1 cellular context compared by ENCODE assay signal in the genomic region with DNA sequence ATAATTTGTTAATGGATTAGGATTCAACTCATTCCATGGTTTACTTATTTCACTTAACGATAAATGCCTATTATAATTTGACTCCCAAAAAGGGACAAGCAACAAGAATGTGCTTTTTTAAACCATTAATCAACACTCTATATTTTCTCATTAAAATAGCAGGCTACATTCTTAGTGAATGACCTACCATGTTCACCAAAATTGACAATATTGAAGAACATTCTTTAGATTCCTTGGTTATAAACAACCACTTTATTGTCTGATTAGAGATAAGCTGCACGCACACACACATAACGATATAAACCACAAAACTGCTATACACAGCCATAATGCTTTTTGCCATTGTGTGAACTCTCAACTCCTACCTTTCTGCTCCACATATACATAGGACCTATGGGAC.
TF ChIP-seq lines count a peak whose summit lies in the region.

No MANE protein-coding gene starts in this region.

TF ChIP-seq in GM23338, 12 proteins besides CTCF, POLR2A, EP300 and RAD21:
- TF ChIP-seq, protein P1, sequence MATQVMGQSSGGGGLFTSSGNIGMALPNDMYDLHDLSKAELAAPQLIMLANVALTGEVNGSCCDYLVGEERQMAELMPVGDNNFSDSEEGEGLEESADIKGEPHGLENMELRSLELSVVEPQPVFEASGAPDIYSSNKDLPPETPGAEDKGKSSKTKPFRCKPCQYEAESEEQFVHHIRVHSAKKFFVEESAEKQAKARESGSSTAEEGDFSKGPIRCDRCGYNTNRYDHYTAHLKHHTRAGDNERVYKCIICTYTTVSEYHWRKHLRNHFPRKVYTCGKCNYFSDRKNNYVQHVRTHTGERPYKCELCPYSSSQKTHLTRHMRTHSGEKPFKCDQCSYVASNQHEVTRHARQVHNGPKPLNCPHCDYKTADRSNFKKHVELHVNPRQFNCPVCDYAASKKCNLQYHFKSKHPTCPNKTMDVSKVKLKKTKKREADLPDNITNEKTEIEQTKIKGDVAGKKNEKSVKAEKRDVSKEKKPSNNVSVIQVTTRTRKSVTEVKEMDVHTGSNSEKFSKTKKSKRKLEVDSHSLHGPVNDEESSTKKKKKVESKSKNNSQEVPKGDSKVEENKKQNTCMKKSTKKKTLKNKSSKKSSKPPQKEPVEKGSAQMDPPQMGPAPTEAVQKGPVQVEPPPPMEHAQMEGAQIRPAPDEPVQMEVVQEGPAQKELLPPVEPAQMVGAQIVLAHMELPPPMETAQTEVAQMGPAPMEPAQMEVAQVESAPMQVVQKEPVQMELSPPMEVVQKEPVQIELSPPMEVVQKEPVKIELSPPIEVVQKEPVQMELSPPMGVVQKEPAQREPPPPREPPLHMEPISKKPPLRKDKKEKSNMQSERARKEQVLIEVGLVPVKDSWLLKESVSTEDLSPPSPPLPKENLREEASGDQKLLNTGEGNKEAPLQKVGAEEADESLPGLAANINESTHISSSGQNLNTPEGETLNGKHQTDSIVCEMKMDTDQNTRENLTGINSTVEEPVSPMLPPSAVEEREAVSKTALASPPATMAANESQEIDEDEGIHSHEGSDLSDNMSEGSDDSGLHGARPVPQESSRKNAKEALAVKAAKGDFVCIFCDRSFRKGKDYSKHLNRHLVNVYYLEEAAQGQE (IDR thresholded peaks at IDR 0.05; ENCODE audit: unreplicated experiment) = no peak
- TF ChIP-seq ETS1 (IDR thresholded peaks at IDR 0.05) (no peak), STAT1 (IDR thresholded peaks at IDR 0.05; ENCODE audit: unreplicated experiment) (no peak), ZNF114 (CRISPR knock-in tag; IDR thresholded peaks at IDR 0.05) (no peak), CREB1 (CRISPR knock-in tag; IDR thresholded peaks at IDR 0.05; ENCODE audit: low read depth) (no peak), POLR2AphosphoS5 (IDR thresholded peaks at IDR 0.05; ENCODE audit: low read depth) (no peak), EZH2 (IDR thresholded peaks at IDR 0.05; ENCODE audit: low read depth, unreplicated experiment) (no peak), EZH2phosphoT487 (IDR thresholded peaks at IDR 0.05; ENCODE audit: unreplicated experiment) (no peak), NANOG (IDR thresholded peaks at IDR 0.05; ENCODE audit: borderline replicate concordance) (no peak), JUNB (IDR thresholded peaks at IDR 0.05; ENCODE audit: unreplicated experiment) (no peak), ZNF331 (CRISPR knock-in tag; IDR thresholded peaks at IDR 0.05; ENCODE audit: low read depth) (no peak)
- TF ChIP-seq, protein P2, sequence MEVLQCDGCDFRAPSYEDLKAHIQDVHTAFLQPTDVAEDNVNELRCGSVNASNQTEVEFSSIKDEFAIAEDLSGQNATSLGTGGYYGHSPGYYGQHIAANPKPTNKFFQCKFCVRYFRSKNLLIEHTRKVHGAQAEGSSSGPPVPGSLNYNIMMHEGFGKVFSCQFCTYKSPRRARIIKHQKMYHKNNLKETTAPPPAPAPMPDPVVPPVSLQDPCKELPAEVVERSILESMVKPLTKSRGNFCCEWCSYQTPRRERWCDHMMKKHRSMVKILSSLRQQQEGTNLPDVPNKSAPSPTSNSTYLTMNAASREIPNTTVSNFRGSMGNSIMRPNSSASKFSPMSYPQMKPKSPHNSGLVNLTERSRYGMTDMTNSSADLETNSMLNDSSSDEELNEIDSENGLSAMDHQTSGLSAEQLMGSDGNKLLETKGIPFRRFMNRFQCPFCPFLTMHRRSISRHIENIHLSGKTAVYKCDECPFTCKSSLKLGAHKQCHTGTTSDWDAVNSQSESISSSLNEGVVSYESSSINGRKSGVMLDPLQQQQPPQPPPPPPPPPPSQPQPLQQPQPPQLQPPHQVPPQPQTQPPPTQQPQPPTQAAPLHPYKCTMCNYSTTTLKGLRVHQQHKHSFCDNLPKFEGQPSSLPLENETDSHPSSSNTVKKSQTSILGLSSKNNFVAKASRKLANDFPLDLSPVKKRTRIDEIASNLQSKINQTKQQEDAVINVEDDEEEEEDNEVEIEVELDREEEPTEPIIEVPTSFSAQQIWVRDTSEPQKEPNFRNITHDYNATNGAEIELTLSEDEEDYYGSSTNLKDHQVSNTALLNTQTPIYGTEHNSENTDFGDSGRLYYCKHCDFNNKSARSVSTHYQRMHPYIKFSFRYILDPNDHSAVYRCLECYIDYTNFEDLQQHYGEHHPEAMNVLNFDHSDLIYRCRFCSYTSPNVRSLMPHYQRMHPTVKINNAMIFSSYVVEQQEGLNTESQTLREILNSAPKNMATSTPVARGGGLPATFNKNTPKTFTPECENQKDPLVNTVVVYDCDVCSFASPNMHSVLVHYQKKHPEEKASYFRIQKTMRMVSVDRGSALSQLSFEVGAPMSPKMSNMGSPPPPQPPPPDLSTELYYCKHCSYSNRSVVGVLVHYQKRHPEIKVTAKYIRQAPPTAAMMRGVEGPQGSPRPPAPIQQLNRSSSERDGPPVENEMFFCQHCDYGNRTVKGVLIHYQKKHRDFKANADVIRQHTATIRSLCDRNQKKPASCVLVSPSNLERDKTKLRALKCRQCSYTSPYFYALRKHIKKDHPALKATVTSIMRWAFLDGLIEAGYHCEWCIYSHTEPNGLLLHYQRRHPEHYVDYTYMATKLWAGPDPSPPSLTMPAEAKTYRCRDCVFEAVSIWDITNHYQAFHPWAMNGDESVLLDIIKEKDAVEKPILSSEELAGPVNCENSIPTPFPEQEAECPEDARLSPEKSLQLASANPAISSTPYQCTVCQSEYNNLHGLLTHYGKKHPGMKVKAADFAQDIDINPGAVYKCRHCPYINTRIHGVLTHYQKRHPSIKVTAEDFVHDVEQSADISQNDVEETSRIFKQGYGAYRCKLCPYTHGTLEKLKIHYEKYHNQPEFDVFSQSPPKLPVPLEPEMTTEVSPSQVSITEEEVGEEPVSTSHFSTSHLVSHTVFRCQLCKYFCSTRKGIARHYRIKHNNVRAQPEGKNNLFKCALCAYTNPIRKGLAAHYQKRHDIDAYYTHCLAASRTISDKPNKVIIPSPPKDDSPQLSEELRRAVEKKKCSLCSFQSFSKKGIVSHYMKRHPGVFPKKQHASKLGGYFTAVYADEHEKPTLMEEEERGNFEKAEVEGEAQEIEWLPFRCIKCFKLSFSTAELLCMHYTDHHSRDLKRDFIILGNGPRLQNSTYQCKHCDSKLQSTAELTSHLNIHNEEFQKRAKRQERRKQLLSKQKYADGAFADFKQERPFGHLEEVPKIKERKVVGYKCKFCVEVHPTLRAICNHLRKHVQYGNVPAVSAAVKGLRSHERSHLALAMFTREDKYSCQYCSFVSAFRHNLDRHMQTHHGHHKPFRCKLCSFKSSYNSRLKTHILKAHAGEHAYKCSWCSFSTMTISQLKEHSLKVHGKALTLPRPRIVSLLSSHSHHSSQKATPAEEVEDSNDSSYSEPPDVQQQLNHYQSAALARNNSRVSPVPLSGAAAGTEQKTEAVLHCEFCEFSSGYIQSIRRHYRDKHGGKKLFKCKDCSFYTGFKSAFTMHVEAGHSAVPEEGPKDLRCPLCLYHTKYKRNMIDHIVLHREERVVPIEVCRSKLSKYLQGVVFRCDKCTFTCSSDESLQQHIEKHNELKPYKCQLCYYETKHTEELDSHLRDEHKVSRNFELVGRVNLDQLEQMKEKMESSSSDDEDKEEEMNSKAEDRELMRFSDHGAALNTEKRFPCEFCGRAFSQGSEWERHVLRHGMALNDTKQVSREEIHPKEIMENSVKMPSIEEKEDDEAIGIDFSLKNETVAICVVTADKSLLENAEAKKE (CRISPR knock-in tag; IDR thresholded peaks at IDR 0.05) = no peak
TF ChIP-seq in GM23338: peak in this region for 0.
